ENCODE assay signal across 8 cellular contexts in the genomic region with DNA sequence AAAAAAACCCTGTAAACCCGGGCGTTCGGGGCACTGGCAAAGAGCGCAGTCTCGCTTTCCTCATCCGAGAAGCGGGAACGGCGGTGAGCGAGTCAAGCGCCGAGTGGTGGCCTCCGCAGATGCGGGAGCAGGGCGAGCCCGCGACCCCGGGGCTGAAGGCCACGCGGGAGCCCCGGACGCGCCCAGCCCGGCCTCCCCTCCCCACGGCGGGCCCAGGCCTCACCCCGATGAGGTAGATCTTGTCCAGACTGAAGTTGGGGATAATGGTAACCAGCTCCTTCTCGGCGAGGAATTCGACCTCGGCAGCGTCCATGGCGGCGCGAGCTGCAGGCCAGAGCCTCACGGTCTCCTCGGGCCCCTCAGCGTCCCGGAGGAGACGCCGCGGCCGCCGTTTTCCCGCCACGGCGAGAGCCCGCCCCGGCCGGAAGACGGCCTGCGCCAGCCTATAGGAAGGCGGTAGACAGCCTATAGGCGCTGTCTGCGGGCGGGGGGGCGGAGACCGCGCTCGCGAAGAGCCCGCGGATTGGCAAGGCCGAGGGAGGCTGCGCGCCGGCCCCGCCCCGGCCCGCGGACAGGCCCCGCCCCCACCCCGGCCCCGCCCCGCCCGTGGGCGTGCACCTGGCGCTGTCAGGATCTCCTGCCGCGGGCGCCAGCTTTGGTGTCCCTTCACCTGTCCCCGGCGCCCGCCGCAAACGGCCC. TPM values are rescaled to one million over a fixed set of nuclear protein-coding genes. Genes with fewer than 3 reads are reported as not detected.
DNase-seq lines count a peak whose midpoint lies in the region; ATAC-seq and TF ChIP-seq lines count a peak whose summit lies in the region.

A gene (minus strand): TSS at position 369 of the 699 bp plus-strand sequence. CDS start 56 bp downstream, at position 313.

- H3K27me3 ChIP-seq in heart right ventricle (peaks cover 0 to 6% (median 0%) of the 10 kb centered on the region in 7 donors), upper lobe of left lung (no peaks in the 10 kb centered on the region)

- H3K9me3 ChIP-seq in heart right ventricle (no peaks in the 10 kb centered on the region), upper lobe of left lung (no peaks in the 10 kb centered on the region)

- H3K4me1 Mint-ChIP-seq in activated naive CD8-positive, alpha-beta T cell treated with anti-CD3 and anti-CD28 coated beads, Interleukin-2, amount 50 U/mL, for 24 hours: peaks cover 16% of the 10 kb centered on the region

- no peak for TF ChIP-seq CTCF in GM12865 (IDR thresholded peaks at IDR 0.05; ENCODE audit: insufficient read depth, low read depth, low read length, missing control alignments)
- TF ChIP-seq CTCF in heart right ventricle (IDR thresholded peaks at IDR 0.05): no peak
- no peak for TF ChIP-seq CTCF in upper lobe of left lung (IDR thresholded peaks at IDR 0.05)

- no peak within 1 kb of the TSS for H3K27ac ChIP-seq in heart right ventricle
- H3K27ac ChIP-seq in upper lobe of left lung: no peak within 1 kb of the TSS

- peak within 1 kb of the TSS; percentile 72 for H3K4me3 ChIP-seq in GM12865 (ENCODE audit: low read depth, low read length)
- H3K4me3 ChIP-seq in heart right ventricle: peak within 1 kb of the TSS; percentile 53 to 84 (median 68)
- peak within 1 kb of the TSS; percentile 59 to 92 (median 66) for H3K4me3 ChIP-seq in upper lobe of left lung

- no peak for TF ChIP-seq EP300 in upper lobe of left lung (IDR thresholded peaks at IDR 0.05)

- H3K36me3 ChIP-seq in heart right ventricle (no peaks in the 10 kb centered on the region), upper lobe of left lung (no peaks in the 10 kb centered on the region)

- H3K36me3 Mint-ChIP-seq in activated naive CD8-positive, alpha-beta T cell treated with anti-CD3 and anti-CD28 coated beads, Interleukin-2, amount 50 U/mL, for 24 hours (ENCODE audit: low read depth): peaks cover 22% of the 10 kb centered on the region

- ATAC-seq in HG02623 (IDR thresholded peaks at IDR 0.05; ENCODE audit: unreplicated experiment) (peak; percentile 89), heart right ventricle (peak; percentile 99 to 100 (median 100)), upper lobe of left lung (ENCODE audit: low FRiP score in 2 of 2) (peak; percentile 96 to 100)
- peak; percentile 100 for ATAC-seq in activated naive CD8-positive, alpha-beta T cell treated with anti-CD3 and anti-CD28 coated beads, Interleukin-2, amount 50 U/mL, for 24 hours

- peak within 1 kb of the TSS; percentile 80 for H3K27ac Mint-ChIP-seq in activated naive CD8-positive, alpha-beta T cell treated with anti-CD3 and anti-CD28 coated beads, Interleukin-2, amount 50 U/mL, for 24 hours

- H3K4me3 Mint-ChIP-seq in activated naive CD8-positive, alpha-beta T cell treated with anti-CD3 and anti-CD28 coated beads, Interleukin-2, amount 50 U/mL, for 24 hours: peak within 1 kb of the TSS; percentile 83

- H3K4me1 ChIP-seq in heart right ventricle (peaks cover 0 to 19% (median 13%) of the 10 kb centered on the region in 9 donors), upper lobe of left lung (peaks cover 11 to 21% (median 17%) of the 10 kb centered on the region in 4 donors)

- DNase-seq in GM12865 (ENCODE audit: low read depth) (peak; percentile 96), NCI-H1105 (lab: John Stamatoyannopoulos, UW) (peak; percentile 69), SW480 (ENCODE audit: low spot score) (peak; percentile 92), heart right ventricle (peak; percentile 82 to 91), posterior cingulate gyrus (peak; percentile 70 to 98 (median 85)), upper lobe of left lung (peak; percentile 95 to 98)
- peak; percentile 91 for DNase-seq in activated naive CD8-positive, alpha-beta T cell treated with anti-CD3 and anti-CD28 coated beads, Interleukin-2, amount 50 U/mL, for 24 hours

- H3K9me3 Mint-ChIP-seq in activated naive CD8-positive, alpha-beta T cell treated with anti-CD3 and anti-CD28 coated beads, Interleukin-2, amount 50 U/mL, for 24 hours: no peaks in the 10 kb centered on the region

- intact Hi-C loops in heart right ventricle (cut with DNase I) (no loop called here), posterior cingulate gyrus (cut with DNase I) (no loop called here)

- no peak for TF ChIP-seq POLR2A in upper lobe of left lung (IDR thresholded peaks at IDR 0.05)

- 1 to 3% methylated on average over 73 to 86 of the region's 86 CpGs for WGBS in heart right ventricle, 2 donors
- WGBS in upper lobe of left lung, 2 donors: 3 to 5% methylated on average over 28 to 65 of the region's 86 CpGs

- H3K27me3 Mint-ChIP-seq in activated naive CD8-positive, alpha-beta T cell treated with anti-CD3 and anti-CD28 coated beads, Interleukin-2, amount 50 U/mL, for 24 hours: peaks cover 18% of the 10 kb centered on the region

RNA-seq across cellular contexts. Expression of the gene that starts here (rescaled TPM):
- total RNA-seq in heart right ventricle: 1 to 10 TPM in 2 of 10 donors, under 1 TPM in 8; 0.20 to 2.8 (median 0.80) TPM
- under 1 TPM; 0.22 to 0.51 TPM for polyA plus RNA-seq in heart right ventricle
- total RNA-seq in upper lobe of left lung: under 1 TPM in 4 of 6 donors, not detected in 2; 0.39 to 0.91 (median 0.75) TPM

Comparison
In these comparisons a context has a peak if more than half of its experiments do, and no peak if none do; other contexts are left out.
1. Peak in DNase-seq, ATAC-seq and H3K4me3 ChIP-seq in upper lobe of left lung; RNA of the gene not detected or under 1 TPM.